17 cellular contexts compared by ENCODE assay signal in the genomic region with DNA sequence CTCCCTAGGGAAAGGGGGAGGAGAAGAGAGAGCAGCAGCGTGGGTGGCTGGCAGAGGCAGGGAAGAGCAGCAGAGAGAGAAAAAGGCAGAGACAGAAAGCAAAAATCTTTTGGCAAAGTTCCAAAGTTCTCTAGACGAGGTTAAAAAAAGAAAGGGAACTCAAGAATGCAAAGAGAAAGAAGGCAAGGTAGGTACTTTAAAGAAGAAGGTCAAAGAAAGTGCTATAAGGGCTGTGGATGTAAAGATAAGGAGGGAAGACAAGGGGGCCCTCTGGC.
"Had no signal": no experiment of that assay in that cellular context is flagged by ENCODE, and none has a peak within 500 bp of the region (broad histone marks: within the 10 kb centered on the region; RNA-seq: fewer than 3 reads in every experiment).

No MANE protein-coding gene starts in this region.

- H3K4me3 ChIP-seq: gastrocnemius medialis, left ventricle myocardium inferior, skin epidermis, upper lobe of right lung had no signal

- H3K4me3 Mint-ChIP-seq: activated CD4-positive, alpha-beta T cell treated with anti-CD3 and anti-CD28 coated beads, Interleukin-2, amount 10 ng/mL, durations not matched to agents 24 days and 14 days; activated CD8-positive, alpha-beta T cell treated with anti-CD3 and anti-CD28 coated beads, Interleukin-2, amount 10 ng/mL, durations not matched to agents 7 days and 5 days; neural crest cell; stimulated activated naive CD8-positive, alpha-beta T cell treated with anti-CD3 and anti-CD28 coated beads, Interleukin-15, amount 100 ng/mL, for 72 hours had no signal

- H3K4me1 ChIP-seq: gastrocnemius medialis, left ventricle myocardium inferior, upper lobe of right lung had no signal

- H3K27ac ChIP-seq: gastrocnemius medialis, left ventricle myocardium inferior, skin epidermis, upper lobe of right lung had no signal

- H3K9me3 ChIP-seq: gastrocnemius medialis had no signal

- H3K27ac Mint-ChIP-seq: activated CD4-positive, alpha-beta T cell treated with anti-CD3 and anti-CD28 coated beads, Interleukin-2, amount 10 ng/mL, durations not matched to agents 24 days and 14 days; activated CD8-positive, alpha-beta T cell treated with anti-CD3 and anti-CD28 coated beads, Interleukin-2, amount 10 ng/mL, durations not matched to agents 7 days and 5 days; progenitor cell of endocrine pancreas; stimulated activated naive CD8-positive, alpha-beta T cell treated with anti-CD3 and anti-CD28 coated beads, Interleukin-15, amount 100 ng/mL, for 72 hours had no signal

- DNase-seq: activated CD4-positive, alpha-beta T cell treated with anti-CD3 and anti-CD28 coated beads, Interleukin-2, amount 10 ng/mL, durations not matched to agents 24 days and 14 days; activated CD8-positive, alpha-beta T cell treated with anti-CD3 and anti-CD28 coated beads, Interleukin-2, amount 10 ng/mL, durations not matched to agents 7 days and 5 days; activated effector memory CD4-positive, alpha-beta T cell treated with anti-CD3 and anti-CD28 coated beads, Interleukin-2, amount 50 U/mL, for 16 hours; activated naive CD4-positive, alpha-beta T cell treated with anti-CD3 and anti-CD28 coated beads, Interleukin-2, amount 50 U/mL, for 16 hours; activated T-cell treated with anti-CD3 and anti-CD28 coated beads, Interleukin-2, amount 50 U/mL, for 48 hours; cerebellar nuclear complex; effector CD4-positive, alpha-beta T cell; gastrocnemius medialis; kidney glomerular epithelial cell; left ventricle myocardium inferior; stimulated activated CD4-positive, alpha-beta T cell treated with anti-CD3 and anti-CD28 coated beads, Interleukin-4, amount 100 ng/mL, for 1 hour; stimulated activated naive CD8-positive, alpha-beta T cell treated with anti-CD3 and anti-CD28 coated beads, Interleukin-15, amount 100 ng/mL, for 72 hours; T1000; upper lobe of right lung had no signal

- H3K4me1 Mint-ChIP-seq: neural crest cell; stimulated activated naive CD8-positive, alpha-beta T cell treated with anti-CD3 and anti-CD28 coated beads, Interleukin-15, amount 100 ng/mL, for 72 hours had no signal

- H3K36me3 ChIP-seq: gastrocnemius medialis, left ventricle myocardium inferior, upper lobe of right lung had no signal

- ATAC-seq: activated CD8-positive, alpha-beta T cell treated with anti-CD3 and anti-CD28 coated beads, Interleukin-2, amount 10 ng/mL, durations not matched to agents 7 days and 5 days; gastrocnemius medialis; stimulated activated naive CD8-positive, alpha-beta T cell treated with anti-CD3 and anti-CD28 coated beads, Interleukin-15, amount 100 ng/mL, for 72 hours; upper lobe of right lung had no signal
